20 cellular contexts compared by ENCODE assay signal in the genomic region with DNA sequence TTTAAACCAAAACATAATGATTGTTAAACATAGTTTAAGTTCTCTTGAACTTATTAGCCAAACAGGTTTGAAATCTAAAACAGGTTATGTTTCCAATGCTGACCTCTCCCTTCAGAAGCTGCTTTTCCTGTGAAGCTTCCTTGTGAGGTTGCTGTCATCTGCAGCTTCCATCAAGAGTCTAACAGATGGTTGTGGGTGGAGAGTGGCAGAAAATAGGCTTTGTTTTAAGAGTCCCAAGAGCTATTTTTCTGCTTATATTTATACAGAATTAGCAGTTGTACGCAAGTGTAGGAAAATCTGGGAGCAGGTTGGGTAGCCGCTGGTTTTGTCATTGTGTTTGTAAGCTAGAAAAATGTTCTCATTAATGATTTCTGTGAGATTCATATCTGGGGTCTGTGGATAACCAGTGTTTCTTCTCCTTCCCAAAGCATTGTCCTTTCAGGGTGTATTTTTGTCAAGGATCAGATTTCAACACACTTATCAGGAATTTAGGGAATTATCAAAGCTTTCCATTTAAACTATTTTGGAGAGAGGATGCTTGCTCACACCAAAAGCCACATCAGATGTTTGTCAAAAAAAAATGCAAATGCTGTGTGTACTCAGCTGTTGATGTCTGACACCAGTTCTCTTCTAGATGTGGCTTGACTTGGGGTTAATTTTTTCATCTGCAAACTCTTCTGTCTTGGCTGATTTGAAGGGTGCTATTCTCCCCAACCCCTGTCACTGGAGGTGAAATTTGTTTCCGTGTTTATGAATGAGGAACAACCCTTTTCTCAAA.
"Had no signal": no experiment of that assay in that cellular context is flagged by ENCODE, and none has a peak within 500 bp of the region (broad histone marks: within the 10 kb centered on the region; RNA-seq: fewer than 3 reads in every experiment).

No MANE protein-coding gene starts in this region.

- H3K27ac ChIP-seq: body of pancreas, esophagus squamous epithelium, neural progenitor cell, tibial nerve, uterus, WERI-Rb-1 had no signal

- H3K36me3 Mint-ChIP-seq: immature natural killer cell; memory B cell; naive thymus-derived CD4-positive, alpha-beta T cell; neural progenitor cell had no signal

- H3K4me3 ChIP-seq: body of pancreas, esophagus squamous epithelium, neural progenitor cell, tibial nerve, uterus had no signal

- H3K27me3 ChIP-seq: body of pancreas, neural progenitor cell, tibial nerve, uterus had no signal

- H3K4me2 ChIP-seq: neural progenitor cell had no signal

- H3K9ac ChIP-seq: neural progenitor cell had no signal

- H3K27ac Mint-ChIP-seq: activated CD4-positive, alpha-beta T cell treated with anti-CD3 and anti-CD28 coated beads for 36 hours; activated naive CD4-positive, alpha-beta T cell treated with anti-CD3 and anti-CD28 coated beads for 36 hours; immature natural killer cell; memory B cell; naive thymus-derived CD4-positive, alpha-beta T cell; neural progenitor cell; progenitor cell of endocrine pancreas had no signal

- H3K4me1 Mint-ChIP-seq: activated CD4-positive, alpha-beta T cell treated with anti-CD3 and anti-CD28 coated beads for 36 hours; immature natural killer cell had no signal

- H3K9me3 ChIP-seq: body of pancreas, esophagus squamous epithelium, tibial nerve, uterus had no signal

- H3K9me3 Mint-ChIP-seq: activated naive CD4-positive, alpha-beta T cell treated with anti-CD3 and anti-CD28 coated beads for 36 hours; immature natural killer cell; memory B cell; neural progenitor cell had no signal

- H3K27me3 Mint-ChIP-seq: progenitor cell of endocrine pancreas had no signal

- H3K36me3 ChIP-seq: esophagus squamous epithelium, neural progenitor cell, tibial nerve, uterus, WERI-Rb-1 had no signal

- H3K4me1 ChIP-seq: body of pancreas, esophagus squamous epithelium, neural progenitor cell, tibial nerve, uterus had no signal

- DNase-seq: activated CD4-positive, alpha-beta T cell treated with anti-CD3 and anti-CD28 coated beads for 36 hours; activated CD4-positive, alpha-beta T cell treated with anti-CD3 and anti-CD28 coated beads, Interleukin-2, amount 50 U/mL, for 48 hours; activated naive CD4-positive, alpha-beta T cell treated with anti-CD3 and anti-CD28 coated beads for 36 hours; body of pancreas; dermis blood vessel endothelial cell; effector memory CD4-positive, alpha-beta T cell; esophagus squamous epithelium; immature natural killer cell; naive thymus-derived CD4-positive, alpha-beta T cell; stimulated activated CD4-positive, alpha-beta T cell treated with anti-CD3 and anti-CD28 coated beads, Interleukin-12 subunit alpha, Interleukin-12 subunit beta, amount 100 ng/mL, for 4 hours; stimulated activated CD4-positive, alpha-beta T cell treated with anti-CD3 and anti-CD28 coated beads, Interleukin-1b, Interleukin-23, amount 100 ng/mL, for 48 hours; stimulated activated CD8-positive, alpha-beta memory T cell treated with anti-CD3 and anti-CD28 coated beads, Interleukin-4, amount 100 ng/mL, for 48 hours; stimulated activated naive CD8-positive, alpha-beta T cell treated with anti-CD3 and anti-CD28 coated beads, Interleukin-15, Interleukin-2, amounts not matched to agents 100 U/mL and 50 U/mL, for 24 hours; substantia nigra; uterus; WERI-Rb-1 had no signal

- H2AFZ ChIP-seq: neural progenitor cell had no signal

- ATAC-seq: activated CD4-positive, alpha-beta T cell treated with anti-CD3 and anti-CD28 coated beads for 36 hours; body of pancreas; naive thymus-derived CD4-positive, alpha-beta T cell; stimulated activated naive CD8-positive, alpha-beta T cell treated with anti-CD3 and anti-CD28 coated beads, Interleukin-15, Interleukin-2, amounts not matched to agents 100 U/mL and 50 U/mL, for 24 hours had no signal

- H3K4me3 Mint-ChIP-seq: activated CD4-positive, alpha-beta T cell treated with anti-CD3 and anti-CD28 coated beads for 36 hours; activated naive CD4-positive, alpha-beta T cell treated with anti-CD3 and anti-CD28 coated beads for 36 hours; immature natural killer cell; memory B cell; naive thymus-derived CD4-positive, alpha-beta T cell; neural progenitor cell had no signal
